In genomic region chr4:88007304-88008132, GRCh38 we compare ENCODE assay signal across 8 cellular contexts. TPM values are rescaled to one million over a fixed set of nuclear protein-coding genes. Genes with fewer than 3 reads are reported as not detected.
DNase-seq lines count a peak whose midpoint lies in the region; ATAC-seq, FAIRE-seq and TF ChIP-seq lines count a peak whose summit lies in the region.

PKD2 (plus strand) TSS chr4:88007635; CDS start chr4:88007734, 99 bp downstream.

- ATAC-seq in left ventricle myocardium superior, result peak; percentile 99

- H3F3A ChIP-seq in Loucy (ENCODE audit: low read depth), result no peaks in the 10 kb centered on the region

- intact Hi-C loops in left ventricle myocardium superior (cut with micrococcal nuclease), result no loop called here

- H3K4me1 ChIP-seq in Loucy (ENCODE audit: insufficient read depth, low read length, poor library complexity, severe bottlenecking), result peaks cover 35% of the 10 kb centered on the region

- DNase-seq in GM06990 (ENCODE audit: extremely low read depth, insufficient read length), result peak; percentile 87
- DNase-seq in H4 (ENCODE audit: low spot score), result peak; percentile 52
- DNase-seq in amniotic stem cell (lab: John Stamatoyannopoulos, UW), result peak; percentile 60
- peak; percentile 94 for DNase-seq in left ventricle myocardium superior
- DNase-seq in pulmonary artery endothelial cell (ENCODE audit: low read depth, low spot score), result no peak
- DNase-seq in urothelium cell line (ENCODE audit: low spot score), result peak; percentile 93

- peaks cover 9% of the 10 kb centered on the region for H3K36me3 Mint-ChIP-seq in T-helper 1 cell treated with Interleukin-12 subunit alpha and Interleukin-12 subunit beta and Interleukin-4 antibody, amounts not matched to agents 30 μg/mL and 1 μg/mL, for 36 hours (ENCODE audit: low read depth)

- H3K9me2 ChIP-seq in Loucy (replicated peaks; ENCODE audit: low read depth, low read length), result no peaks in the 10 kb centered on the region

- peak within 1 kb of the TSS; percentile 76 for H2AFZ ChIP-seq in Loucy (ENCODE audit: low read length)

- H3K27me3 ChIP-seq in GM06990 (replicated peaks; ENCODE audit: control insufficient read depth, insufficient read depth, low read length) (no peaks in the 10 kb centered on the region), Loucy (ENCODE audit: insufficient read depth, low read length, poor library complexity, severe bottlenecking) (no peaks in the 10 kb centered on the region)

- H4K20me1 ChIP-seq in Loucy (ENCODE audit: insufficient read depth, low read length, poor library complexity, severe bottlenecking), result peaks cover 32% of the 10 kb centered on the region

- H3K9me3 ChIP-seq in Loucy (ENCODE audit: insufficient read depth, low read depth, low read length), result no peaks in the 10 kb centered on the region

- no peaks in the 10 kb centered on the region for H3K9me3 Mint-ChIP-seq in T-helper 1 cell treated with Interleukin-12 subunit alpha and Interleukin-12 subunit beta and Interleukin-4 antibody, amounts not matched to agents 30 μg/mL and 1 μg/mL, for 36 hours

- peaks cover 47% of the 10 kb centered on the region for H3K79me2 ChIP-seq in Loucy (ENCODE audit: insufficient read depth, low read length)

- peak within 1 kb of the TSS; percentile 94 for H3K4me3 Mint-ChIP-seq in T-helper 1 cell treated with Interleukin-12 subunit alpha and Interleukin-12 subunit beta and Interleukin-4 antibody, amounts not matched to agents 30 μg/mL and 1 μg/mL, for 36 hours

- TF ChIP-seq CTCF in GM06990 (IDR thresholded peaks at IDR 0.05; ENCODE audit: insufficient read depth, low read length, poor library complexity, severe bottlenecking), result no peak
- TF ChIP-seq CTCF in Loucy (conservative IDR thresholded peaks at IDR 0.05; ENCODE audit: low read length), result no peak

- peak within 1 kb of the TSS; percentile 86 for H3K4me2 ChIP-seq in Loucy (ENCODE audit: low read depth, low read length, poor library complexity, severe bottlenecking)

- H3K36me3 ChIP-seq in GM06990 (ENCODE audit: control insufficient read depth, insufficient read depth, low read length) (no peaks in the 10 kb centered on the region), Loucy (ENCODE audit: insufficient read depth, low read length) (no peaks in the 10 kb centered on the region)

- H3K4me3 ChIP-seq in GM06990 (replicated peaks; ENCODE audit: low read depth, low read length) (peak within 1 kb of the TSS; percentile 87), Loucy (ENCODE audit: low read length, poor library complexity, severe bottlenecking) (peak within 1 kb of the TSS; percentile 89)

- H3K27me3 Mint-ChIP-seq in T-helper 1 cell treated with Interleukin-12 subunit alpha and Interleukin-12 subunit beta and Interleukin-4 antibody, amounts not matched to agents 30 μg/mL and 1 μg/mL, for 36 hours (ENCODE audit: low read depth), result peaks cover 20% of the 10 kb centered on the region

- H3K27ac Mint-ChIP-seq in T-helper 1 cell treated with Interleukin-12 subunit alpha and Interleukin-12 subunit beta and Interleukin-4 antibody, amounts not matched to agents 30 μg/mL and 1 μg/mL, for 36 hours, result peak within 1 kb of the TSS; percentile 56

- peak within 1 kb of the TSS; percentile 77 for H3K9ac ChIP-seq in Loucy (ENCODE audit: low read depth, low read length, poor library complexity, severe bottlenecking)

- peak; percentile 94 for FAIRE-seq in urothelium cell line (lab: Jason Lieb, UNC)

- peaks cover 23% of the 10 kb centered on the region for H3K4me1 Mint-ChIP-seq in T-helper 1 cell treated with Interleukin-12 subunit alpha and Interleukin-12 subunit beta and Interleukin-4 antibody, amounts not matched to agents 30 μg/mL and 1 μg/mL, for 36 hours (ENCODE audit: low read depth)

RNA-seq across cellular contexts. Expression of gene PKD2, which starts in this region (rescaled TPM):
- total RNA-seq in H4 (2014; rRNA removed; shearing (Covaris generic)), result 18.8 and 22.3 TPM in 2 replicates
- total RNA-seq in left ventricle myocardium superior (13.3 TPM), pulmonary artery endothelial cell (49.0 and 49.7 TPM in 2 replicates)
